ENCODE assay signal across 2 cellular contexts in genomic region chr16:29993903-29994612, GRCh38.
TF ChIP-seq lines count a peak whose summit lies in the region.

No MANE protein-coding gene starts in this region.

TF ChIP-seq in IMR-90, 13 proteins besides CTCF, POLR2A, EP300 and RAD21:
- TF ChIP-seq MXI1 (IDR thresholded peaks at IDR 0.05; ENCODE audit: borderline replicate concordance, low read depth, low read length), result no peak
- TF ChIP-seq USF2 (IDR thresholded peaks at IDR 0.05; ENCODE audit: low read depth, low read length), result no peak
- TF ChIP-seq CEBPB (IDR thresholded peaks at IDR 0.05; ENCODE audit: low read depth, low read length), result no peak
- TF ChIP-seq CHD1 (IDR thresholded peaks at IDR 0.05; ENCODE audit: low read depth, low read length), result no peak
- TF ChIP-seq ELK1 (IDR thresholded peaks at IDR 0.05; ENCODE audit: borderline replicate concordance, low read depth, low read length), result no peak
- TF ChIP-seq RCOR1 (IDR thresholded peaks at IDR 0.05; ENCODE audit: insufficient replicate concordance, low read length), result no peak
- no peak for TF ChIP-seq MAFK (IDR thresholded peaks at IDR 0.05; ENCODE audit: low read depth, low read length)
- no peak for TF ChIP-seq NFE2L2 (IDR thresholded peaks at IDR 0.05; ENCODE audit: low read depth, low read length)
- TF ChIP-seq RFX5 (IDR thresholded peaks at IDR 0.05; ENCODE audit: low read depth, low read length), result no peak
- no peak for TF ChIP-seq BHLHE40 (IDR thresholded peaks at IDR 0.05; ENCODE audit: low read depth, low read length)
- no peak for TF ChIP-seq FOS (IDR thresholded peaks at IDR 0.05; ENCODE audit: low read depth, low read length)
- TF ChIP-seq SMC3 (IDR thresholded peaks at IDR 0.05; ENCODE audit: low read depth, low read length), result no peak

TF ChIP-seq in GM12878, 131 proteins besides CTCF, POLR2A, EP300 and RAD21:
- TF ChIP-seq CHD4 (IDR thresholded peaks at IDR 0.05), result no peak
- no peak for TF ChIP-seq RCOR1 (conservative IDR thresholded peaks at IDR 0.05; ENCODE audit: low read depth, low read length)
- TF ChIP-seq CHD2 (IDR thresholded peaks at IDR 0.05; ENCODE audit: borderline replicate concordance, low read depth, low read length), result no peak
- no peak for TF ChIP-seq USF1 (IDR thresholded peaks at IDR 0.05; ENCODE audit: borderline replicate concordance, extremely low read length, insufficient read depth, low read depth, low read length)
- TF ChIP-seq MEF2B (IDR thresholded peaks at IDR 0.05; ENCODE audit: partially characterized antibody, poor library complexity, severe bottlenecking), result no peak
- TF ChIP-seq SUPT20H (IDR thresholded peaks at IDR 0.05; ENCODE audit: borderline replicate concordance, control insufficient read depth, low read depth, low read length), result no peak
- no peak for TF ChIP-seq ESRRA (IDR thresholded peaks at IDR 0.05; ENCODE audit: low read length)
- no peak for TF ChIP-seq PKNOX1 (IDR thresholded peaks at IDR 0.05)
- no peak for TF ChIP-seq NR2C1 (IDR thresholded peaks at IDR 0.05)
- TF ChIP-seq ELK1 (IDR thresholded peaks at IDR 0.05; ENCODE audit: low read depth, low read length), result no peak
- no peak for TF ChIP-seq HDGF (IDR thresholded peaks at IDR 0.05)
- no peak for TF ChIP-seq YBX1 (IDR thresholded peaks at IDR 0.05)
- TF ChIP-seq EGR1 (IDR thresholded peaks at IDR 0.05; ENCODE audit: borderline replicate concordance in 1 of 2, low read depth in 2 of 2, low read length in 2 of 2), result no peak
- TF ChIP-seq BCLAF1 (IDR thresholded peaks at IDR 0.05), result no peak
- TF ChIP-seq CREB1 (IDR thresholded peaks at IDR 0.05; ENCODE audit: low read depth), result no peak
